In genomic region chr7:44695756-44696155, GRCh38 we compare ENCODE assay signal across 22 cellular contexts.
"Had no signal": no experiment of that assay in that cellular context is flagged by ENCODE, and none has a peak within 500 bp of the region (broad histone marks: within the 10 kb centered on the region; RNA-seq: fewer than 3 reads in every experiment).

No MANE protein-coding gene starts in this region.

- H3K4me3 Mint-ChIP-seq: activated B cell treated with CpG ODN at 0.5 μM for 24 hours; activated T-helper 1 cell treated with anti-CD3 and anti-CD28 coated beads, Interleukin-12 subunit alpha, Interleukin-12 subunit beta, Interleukin-2, Interleukin-4 antibody, amounts not matched to agents 30 ng/mL and 10 ng/mL and 1 ng/mL, durations not matched to agents 14 hours and 24 hours and 36 hours; memory B cell; natural killer cell treated with Interleukin-12 subunit alpha and Interleukin-12 subunit beta and Interleukin-15 and Interleukin-18, amount 100 ng/mL, for 72 hours had no signal

- H3K27me3 Mint-ChIP-seq: activated B cell treated with CpG ODN at 0.5 μM for 24 hours; memory B cell; natural killer cell treated with Interleukin-12 subunit alpha and Interleukin-12 subunit beta and Interleukin-15 and Interleukin-18, amount 100 ng/mL, for 72 hours had no signal

- H3K27ac Mint-ChIP-seq: activated B cell treated with CpG ODN at 0.5 μM for 24 hours; activated T-helper 1 cell treated with anti-CD3 and anti-CD28 coated beads, Interleukin-12 subunit alpha, Interleukin-12 subunit beta, Interleukin-2, Interleukin-4 antibody, amounts not matched to agents 30 ng/mL and 10 ng/mL and 1 ng/mL, durations not matched to agents 14 hours and 24 hours and 36 hours; memory B cell; natural killer cell treated with Interleukin-12 subunit alpha and Interleukin-12 subunit beta and Interleukin-15 and Interleukin-18, amount 100 ng/mL, for 72 hours had no signal

- H3K4me3 ChIP-seq: ascending aorta, esophagus muscularis mucosa, upper lobe of right lung had no signal

- H3K27me3 ChIP-seq: ascending aorta, brain microvascular endothelial cell, esophagus muscularis mucosa, upper lobe of right lung had no signal

- ATAC-seq: natural killer cell treated with Interleukin-12 subunit alpha and Interleukin-12 subunit beta and Interleukin-15 and Interleukin-18, amount 100 ng/mL, for 72 hours; sciatic nerve; upper lobe of right lung had no signal

- H3K9me3 Mint-ChIP-seq: activated B cell treated with CpG ODN at 0.5 μM for 24 hours; memory B cell; natural killer cell treated with Interleukin-12 subunit alpha and Interleukin-12 subunit beta and Interleukin-15 and Interleukin-18, amount 100 ng/mL, for 72 hours had no signal

- FAIRE-seq: colon, frontal cortex, islet of Langerhans, small intestine had no signal

- DNase-seq: activated B cell treated with CpG ODN at 0.5 μM for 24 hours; activated CD4-positive, alpha-beta T cell treated with anti-CD3 and anti-CD28 coated beads for 4 hours; activated CD4-positive, alpha-beta T cell treated with anti-CD3 and anti-CD28 coated beads, Interleukin-2, amount 50 U/mL, for 48 hours; activated gamma-delta T cell; activated naive CD4-positive, alpha-beta T cell treated with anti-CD3 and anti-CD28 coated beads, Interleukin-2, amount 50 U/mL, for 16 hours; brain microvascular endothelial cell; central memory CD4-positive, alpha-beta T cell; small intestine; stimulated activated CD4-positive, alpha-beta T cell treated with anti-CD3 and anti-CD28 coated beads, Interleukin-15, amount 100 ng/mL, for 24 hours; stimulated activated CD8-positive, alpha-beta memory T cell treated with anti-CD3 and anti-CD28 coated beads, Interleukin-4, amount 100 ng/mL, for 48 hours; stimulated activated naive CD4-positive, alpha-beta T cell; T1000; upper lobe of right lung had no signal

- H3K4me1 Mint-ChIP-seq: activated B cell treated with CpG ODN at 0.5 μM for 24 hours had no signal
